1 cellular context compared by ENCODE assay signal in the genomic region with DNA sequence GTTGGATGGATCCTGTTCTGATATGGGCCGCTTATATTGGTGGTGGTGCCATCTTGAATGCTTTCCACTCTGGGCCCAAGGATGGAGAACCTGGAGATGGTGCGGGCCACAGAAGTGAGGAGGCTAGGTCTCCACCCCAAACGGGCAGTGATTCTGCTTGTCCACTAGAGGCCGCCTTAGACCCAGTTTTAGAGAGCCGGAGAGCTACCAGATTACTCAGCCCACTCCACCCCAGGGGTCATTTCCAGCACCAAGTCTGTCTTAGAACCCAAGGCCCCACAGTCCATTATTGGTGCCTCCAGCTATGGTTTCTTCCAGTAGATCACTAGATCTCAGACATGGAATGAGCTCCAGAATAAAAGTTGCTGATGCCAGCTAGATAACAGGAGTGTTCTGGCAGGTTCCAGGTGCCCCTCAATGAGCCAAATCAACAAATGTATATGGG.
TF ChIP-seq lines count a peak whose summit lies in the region.

No MANE protein-coding gene starts in this region.

TF ChIP-seq in K562, 482 proteins besides CTCF, POLR2A, EP300 and RAD21 (continued from another document):
- TF ChIP-seq JUN (IDR thresholded peaks at IDR 0.05; ENCODE audit: borderline replicate concordance, low read depth, low read length): peak; percentile 54; the same call in 1 of the 2 replicates
- no peak for TF ChIP-seq JUN (CRISPR knock-in tag; IDR thresholded peaks at IDR 0.05; ENCODE audit: borderline replicate concordance)
- TF ChIP-seq SIN3A (IDR thresholded peaks at IDR 0.05; ENCODE audit: borderline replicate concordance in 2 of 2, control insufficient read depth in 1 of 2, low read depth in 2 of 2, low read length in 2 of 2): no peak
- TF ChIP-seq, protein P1, sequence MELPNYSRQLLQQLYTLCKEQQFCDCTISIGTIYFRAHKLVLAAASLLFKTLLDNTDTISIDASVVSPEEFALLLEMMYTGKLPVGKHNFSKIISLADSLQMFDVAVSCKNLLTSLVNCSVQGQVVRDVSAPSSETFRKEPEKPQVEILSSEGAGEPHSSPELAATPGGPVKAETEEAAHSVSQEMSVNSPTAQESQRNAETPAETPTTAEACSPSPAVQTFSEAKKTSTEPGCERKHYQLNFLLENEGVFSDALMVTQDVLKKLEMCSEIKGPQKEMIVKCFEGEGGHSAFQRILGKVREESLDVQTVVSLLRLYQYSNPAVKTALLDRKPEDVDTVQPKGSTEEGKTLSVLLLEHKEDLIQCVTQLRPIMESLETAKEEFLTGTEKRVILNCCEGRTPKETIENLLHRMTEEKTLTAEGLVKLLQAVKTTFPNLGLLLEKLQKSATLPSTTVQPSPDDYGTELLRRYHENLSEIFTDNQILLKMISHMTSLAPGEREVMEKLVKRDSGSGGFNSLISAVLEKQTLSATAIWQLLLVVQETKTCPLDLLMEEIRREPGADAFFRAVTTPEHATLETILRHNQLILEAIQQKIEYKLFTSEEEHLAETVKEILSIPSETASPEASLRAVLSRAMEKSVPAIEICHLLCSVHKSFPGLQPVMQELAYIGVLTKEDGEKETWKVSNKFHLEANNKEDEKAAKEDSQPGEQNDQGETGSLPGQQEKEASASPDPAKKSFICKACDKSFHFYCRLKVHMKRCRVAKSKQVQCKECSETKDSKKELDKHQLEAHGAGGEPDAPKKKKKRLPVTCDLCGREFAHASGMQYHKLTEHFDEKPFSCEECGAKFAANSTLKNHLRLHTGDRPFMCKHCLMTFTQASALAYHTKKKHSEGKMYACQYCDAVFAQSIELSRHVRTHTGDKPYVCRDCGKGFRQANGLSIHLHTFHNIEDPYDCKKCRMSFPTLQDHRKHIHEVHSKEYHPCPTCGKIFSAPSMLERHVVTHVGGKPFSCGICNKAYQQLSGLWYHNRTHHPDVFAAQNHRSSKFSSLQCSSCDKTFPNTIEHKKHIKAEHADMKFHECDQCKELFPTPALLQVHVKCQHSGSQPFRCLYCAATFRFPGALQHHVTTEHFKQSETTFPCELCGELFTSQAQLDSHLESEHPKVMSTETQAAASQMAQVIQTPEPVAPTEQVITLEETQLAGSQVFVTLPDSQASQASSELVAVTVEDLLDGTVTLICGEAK (IDR thresholded peaks at IDR 0.05): no peak
- TF ChIP-seq, protein P1 (CRISPR knock-in tag; IDR thresholded peaks at IDR 0.05): no peak
- TF ChIP-seq CTBP1 (IDR thresholded peaks at IDR 0.05; ENCODE audit: borderline replicate concordance): peak; percentile 62; the same call in 1 of the 2 replicates
- no peak for TF ChIP-seq RBM14 (IDR thresholded peaks at IDR 0.05; ENCODE audit: borderline replicate concordance, insufficient read depth, low read depth, low read length)
- no peak for TF ChIP-seq ZNF184 (CRISPR knock-in tag; IDR thresholded peaks at IDR 0.05)
- peak in 1 of 2 experiments; percentile 46; a peak in 1 of 4 replicates for TF ChIP-seq NONO (IDR thresholded peaks at IDR 0.05; ENCODE audit: low read depth in 2 of 2, low read length in 1 of 2)
- peak; percentile 45; the same call in 1 of the 2 replicates for TF ChIP-seq ESRRA (IDR thresholded peaks at IDR 0.05; ENCODE audit: borderline replicate concordance, low read depth)
- TF ChIP-seq, protein P2, sequence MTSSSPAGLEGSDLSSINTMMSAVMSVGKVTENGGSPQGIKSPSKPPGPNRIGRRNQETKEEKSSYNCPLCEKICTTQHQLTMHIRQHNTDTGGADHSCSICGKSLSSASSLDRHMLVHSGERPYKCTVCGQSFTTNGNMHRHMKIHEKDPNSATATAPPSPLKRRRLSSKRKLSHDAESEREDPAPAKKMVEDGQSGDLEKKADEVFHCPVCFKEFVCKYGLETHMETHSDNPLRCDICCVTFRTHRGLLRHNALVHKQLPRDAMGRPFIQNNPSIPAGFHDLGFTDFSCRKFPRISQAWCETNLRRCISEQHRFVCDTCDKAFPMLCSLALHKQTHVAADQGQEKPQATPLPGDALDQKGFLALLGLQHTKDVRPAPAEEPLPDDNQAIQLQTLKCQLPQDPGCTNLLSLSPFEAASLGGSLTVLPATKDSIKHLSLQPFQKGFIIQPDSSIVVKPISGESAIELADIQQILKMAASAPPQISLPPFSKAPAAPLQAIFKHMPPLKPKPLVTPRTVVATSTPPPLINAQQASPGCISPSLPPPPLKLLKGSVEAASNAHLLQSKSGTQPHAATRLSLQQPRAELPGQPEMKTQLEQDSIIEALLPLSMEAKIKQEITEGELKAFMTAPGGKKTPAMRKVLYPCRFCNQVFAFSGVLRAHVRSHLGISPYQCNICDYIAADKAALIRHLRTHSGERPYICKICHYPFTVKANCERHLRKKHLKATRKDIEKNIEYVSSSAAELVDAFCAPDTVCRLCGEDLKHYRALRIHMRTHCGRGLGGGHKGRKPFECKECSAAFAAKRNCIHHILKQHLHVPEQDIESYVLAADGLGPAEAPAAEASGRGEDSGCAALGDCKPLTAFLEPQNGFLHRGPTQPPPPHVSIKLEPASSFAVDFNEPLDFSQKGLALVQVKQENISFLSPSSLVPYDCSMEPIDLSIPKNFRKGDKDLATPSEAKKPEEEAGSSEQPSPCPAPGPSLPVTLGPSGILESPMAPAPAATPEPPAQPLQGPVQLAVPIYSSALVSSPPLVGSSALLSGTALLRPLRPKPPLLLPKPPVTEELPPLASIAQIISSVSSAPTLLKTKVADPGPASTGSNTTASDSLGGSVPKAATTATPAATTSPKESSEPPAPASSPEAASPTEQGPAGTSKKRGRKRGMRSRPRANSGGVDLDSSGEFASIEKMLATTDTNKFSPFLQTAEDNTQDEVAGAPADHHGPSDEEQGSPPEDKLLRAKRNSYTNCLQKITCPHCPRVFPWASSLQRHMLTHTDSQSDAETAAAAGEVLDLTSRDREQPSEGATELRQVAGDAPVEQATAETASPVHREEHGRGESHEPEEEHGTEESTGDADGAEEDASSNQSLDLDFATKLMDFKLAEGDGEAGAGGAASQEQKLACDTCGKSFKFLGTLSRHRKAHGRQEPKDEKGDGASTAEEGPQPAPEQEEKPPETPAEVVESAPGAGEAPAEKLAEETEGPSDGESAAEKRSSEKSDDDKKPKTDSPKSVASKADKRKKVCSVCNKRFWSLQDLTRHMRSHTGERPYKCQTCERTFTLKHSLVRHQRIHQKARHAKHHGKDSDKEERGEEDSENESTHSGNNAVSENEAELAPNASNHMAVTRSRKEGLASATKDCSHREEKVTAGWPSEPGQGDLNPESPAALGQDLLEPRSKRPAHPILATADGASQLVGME (CRISPR knock-in tag; IDR thresholded peaks at IDR 0.05): 0 out of 2 replicates have a peak, but pooled peaks have one; percentile 10
- TF ChIP-seq, protein P3, sequence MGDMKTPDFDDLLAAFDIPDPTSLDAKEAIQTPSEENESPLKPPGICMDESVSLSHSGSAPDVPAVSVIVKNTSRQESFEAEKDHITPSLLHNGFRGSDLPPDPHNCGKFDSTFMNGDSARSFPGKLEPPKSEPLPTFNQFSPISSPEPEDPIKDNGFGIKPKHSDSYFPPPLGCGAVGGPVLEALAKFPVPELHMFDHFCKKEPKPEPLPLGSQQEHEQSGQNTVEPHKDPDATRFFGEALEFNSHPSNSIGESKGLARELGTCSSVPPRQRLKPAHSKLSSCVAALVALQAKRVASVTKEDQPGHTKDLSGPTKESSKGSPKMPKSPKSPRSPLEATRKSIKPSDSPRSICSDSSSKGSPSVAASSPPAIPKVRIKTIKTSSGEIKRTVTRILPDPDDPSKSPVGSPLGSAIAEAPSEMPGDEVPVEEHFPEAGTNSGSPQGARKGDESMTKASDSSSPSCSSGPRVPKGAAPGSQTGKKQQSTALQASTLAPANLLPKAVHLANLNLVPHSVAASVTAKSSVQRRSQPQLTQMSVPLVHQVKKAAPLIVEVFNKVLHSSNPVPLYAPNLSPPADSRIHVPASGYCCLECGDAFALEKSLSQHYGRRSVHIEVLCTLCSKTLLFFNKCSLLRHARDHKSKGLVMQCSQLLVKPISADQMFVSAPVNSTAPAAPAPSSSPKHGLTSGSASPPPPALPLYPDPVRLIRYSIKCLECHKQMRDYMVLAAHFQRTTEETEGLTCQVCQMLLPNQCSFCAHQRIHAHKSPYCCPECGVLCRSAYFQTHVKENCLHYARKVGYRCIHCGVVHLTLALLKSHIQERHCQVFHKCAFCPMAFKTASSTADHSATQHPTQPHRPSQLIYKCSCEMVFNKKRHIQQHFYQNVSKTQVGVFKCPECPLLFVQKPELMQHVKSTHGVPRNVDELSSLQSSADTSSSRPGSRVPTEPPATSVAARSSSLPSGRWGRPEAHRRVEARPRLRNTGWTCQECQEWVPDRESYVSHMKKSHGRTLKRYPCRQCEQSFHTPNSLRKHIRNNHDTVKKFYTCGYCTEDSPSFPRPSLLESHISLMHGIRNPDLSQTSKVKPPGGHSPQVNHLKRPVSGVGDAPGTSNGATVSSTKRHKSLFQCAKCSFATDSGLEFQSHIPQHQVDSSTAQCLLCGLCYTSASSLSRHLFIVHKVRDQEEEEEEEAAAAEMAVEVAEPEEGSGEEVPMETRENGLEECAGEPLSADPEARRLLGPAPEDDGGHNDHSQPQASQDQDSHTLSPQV (IDR thresholded peaks at IDR 0.05): peak; percentile 37; the same call in 1 of the 2 replicates
- TF ChIP-seq, protein P4, sequence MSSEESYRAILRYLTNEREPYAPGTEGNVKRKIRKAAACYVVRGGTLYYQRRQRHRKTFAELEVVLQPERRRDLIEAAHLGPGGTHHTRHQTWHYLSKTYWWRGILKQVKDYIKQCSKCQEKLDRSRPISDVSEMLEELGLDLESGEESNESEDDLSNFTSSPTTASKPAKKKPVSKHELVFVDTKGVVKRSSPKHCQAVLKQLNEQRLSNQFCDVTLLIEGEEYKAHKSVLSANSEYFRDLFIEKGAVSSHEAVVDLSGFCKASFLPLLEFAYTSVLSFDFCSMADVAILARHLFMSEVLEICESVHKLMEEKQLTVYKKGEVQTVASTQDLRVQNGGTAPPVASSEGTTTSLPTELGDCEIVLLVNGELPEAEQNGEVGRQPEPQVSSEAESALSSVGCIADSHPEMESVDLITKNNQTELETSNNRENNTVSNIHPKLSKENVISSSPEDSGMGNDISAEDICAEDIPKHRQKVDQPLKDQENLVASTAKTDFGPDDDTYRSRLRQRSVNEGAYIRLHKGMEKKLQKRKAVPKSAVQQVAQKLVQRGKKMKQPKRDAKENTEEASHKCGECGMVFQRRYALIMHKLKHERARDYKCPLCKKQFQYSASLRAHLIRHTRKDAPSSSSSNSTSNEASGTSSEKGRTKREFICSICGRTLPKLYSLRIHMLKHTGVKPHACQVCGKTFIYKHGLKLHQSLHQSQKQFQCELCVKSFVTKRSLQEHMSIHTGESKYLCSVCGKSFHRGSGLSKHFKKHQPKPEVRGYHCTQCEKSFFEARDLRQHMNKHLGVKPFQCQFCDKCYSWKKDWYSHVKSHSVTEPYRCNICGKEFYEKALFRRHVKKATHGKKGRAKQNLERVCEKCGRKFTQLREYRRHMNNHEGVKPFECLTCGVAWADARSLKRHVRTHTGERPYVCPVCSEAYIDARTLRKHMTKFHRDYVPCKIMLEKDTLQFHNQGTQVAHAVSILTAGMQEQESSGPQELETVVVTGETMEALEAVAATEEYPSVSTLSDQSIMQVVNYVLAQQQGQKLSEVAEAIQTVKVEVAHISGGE (CRISPR knock-in tag; IDR thresholded peaks at IDR 0.05): no peak
- TF ChIP-seq TAF1 (IDR thresholded peaks at IDR 0.05; ENCODE audit: control insufficient read depth, extremely low read depth, insufficient read depth, low read length, severe bottlenecking): no peak
- TF ChIP-seq BHLHE40 (IDR thresholded peaks at IDR 0.05; ENCODE audit: low read length): no peak
